28 cellular contexts compared by ENCODE assay signal in genomic region chr10:128735996-128736395, GRCh38.
"Had no signal": no experiment of that assay in that cellular context is flagged by ENCODE, and none has a peak within 500 bp of the region (broad histone marks: within the 10 kb centered on the region; RNA-seq: fewer than 3 reads in every experiment).

No MANE protein-coding gene starts in this region.

- H3K27ac ChIP-seq: adrenal gland, brain microvascular endothelial cell, coronary artery, dorsolateral prefrontal cortex had no signal

- H3K4me3 ChIP-seq: adrenal gland, coronary artery, dorsolateral prefrontal cortex had no signal

- H3K36me3 Mint-ChIP-seq: activated naive CD4-positive, alpha-beta T cell treated with anti-CD3 and anti-CD28 coated beads, Interleukin-2, amount 50 U/mL, for 24 hours; activated naive CD8-positive, alpha-beta T cell treated with anti-CD3 and anti-CD28 coated beads for 36 hours; WTC11 had no signal

- ATAC-seq: activated naive CD8-positive, alpha-beta T cell treated with anti-CD3 and anti-CD28 coated beads, Interleukin-2, amount 50 U/mL, for 24 hours; activated T-cell treated with anti-CD3 and anti-CD28 coated beads, Interleukin-2, amount 50 U/mL, for 4 hours; activated T-helper 17 cell treated with anti-CD3 and anti-CD28 coated beads, Interleukin-2, amount 50 U/mL, for 72 hours; esophagus mucosa; WTC11 had no signal

- H3K27me3 ChIP-seq: brain microvascular endothelial cell had no signal

- H3K4me3 Mint-ChIP-seq: activated CD4-positive, alpha-beta memory T cell treated with anti-CD3 and anti-CD28 coated beads, Interleukin-2, amount 10 ng/mL, durations not matched to agents 7 days and 5 days; activated CD4-positive, alpha-beta T cell treated with anti-CD3 and anti-CD28 coated beads, Interleukin-2, amount 10 ng/mL, durations not matched to agents 7 days and 5 days; activated naive CD4-positive, alpha-beta T cell treated with anti-CD3 and anti-CD28 coated beads for 36 hours; activated naive CD4-positive, alpha-beta T cell treated with anti-CD3 and anti-CD28 coated beads, Interleukin-2, amount 50 U/mL, for 24 hours; activated naive CD8-positive, alpha-beta T cell treated with anti-CD3 and anti-CD28 coated beads for 36 hours; activated naive CD8-positive, alpha-beta T cell treated with anti-CD3 and anti-CD28 coated beads, Interleukin-2, amount 50 U/mL, for 24 hours; activated T-cell treated with anti-CD3 and anti-CD28 coated beads, Interleukin-2, amount 50 U/mL, for 4 hours; activated T-helper 17 cell treated with anti-CD3 and anti-CD28 coated beads, Interleukin-2, amount 50 U/mL, for 72 hours; central memory CD8-positive, alpha-beta T cell; dendritic cell treated with granulocyte-macrophage colony-stimulating factor and Interleukin-4, amounts not matched to agents 40 ng/mL and 50 ng/mL, for 4 days; endodermal cell; WTC11 had no signal

- H3K36me3 ChIP-seq: adrenal gland, brain microvascular endothelial cell had no signal

- H3K27ac Mint-ChIP-seq: activated CD4-positive, alpha-beta memory T cell treated with anti-CD3 and anti-CD28 coated beads, Interleukin-2, amount 10 ng/mL, durations not matched to agents 7 days and 5 days; activated CD4-positive, alpha-beta T cell treated with anti-CD3 and anti-CD28 coated beads, Interleukin-2, amount 10 ng/mL, durations not matched to agents 7 days and 5 days; activated naive CD4-positive, alpha-beta T cell treated with anti-CD3 and anti-CD28 coated beads for 36 hours; activated naive CD4-positive, alpha-beta T cell treated with anti-CD3 and anti-CD28 coated beads, Interleukin-2, amount 50 U/mL, for 24 hours; activated naive CD8-positive, alpha-beta T cell treated with anti-CD3 and anti-CD28 coated beads for 36 hours; activated naive CD8-positive, alpha-beta T cell treated with anti-CD3 and anti-CD28 coated beads, Interleukin-2, amount 50 U/mL, for 24 hours; activated T-helper 17 cell treated with anti-CD3 and anti-CD28 coated beads, Interleukin-2, amount 50 U/mL, for 72 hours; dendritic cell treated with granulocyte-macrophage colony-stimulating factor and Interleukin-4, amounts not matched to agents 40 ng/mL and 50 ng/mL, for 4 days; endodermal cell; WTC11 had no signal

- H3K27me3 Mint-ChIP-seq: activated CD4-positive, alpha-beta memory T cell treated with anti-CD3 and anti-CD28 coated beads, Interleukin-2, amount 10 ng/mL, durations not matched to agents 7 days and 5 days; activated CD4-positive, alpha-beta T cell treated with anti-CD3 and anti-CD28 coated beads, Interleukin-2, amount 10 ng/mL, durations not matched to agents 7 days and 5 days; activated naive CD8-positive, alpha-beta T cell treated with anti-CD3 and anti-CD28 coated beads, Interleukin-2, amount 50 U/mL, for 24 hours; central memory CD8-positive, alpha-beta T cell had no signal

- H3K9me3 Mint-ChIP-seq: activated CD4-positive, alpha-beta memory T cell treated with anti-CD3 and anti-CD28 coated beads, Interleukin-2, amount 10 ng/mL, durations not matched to agents 7 days and 5 days; activated CD4-positive, alpha-beta T cell treated with anti-CD3 and anti-CD28 coated beads, Interleukin-2, amount 10 ng/mL, durations not matched to agents 7 days and 5 days; activated naive CD4-positive, alpha-beta T cell treated with anti-CD3 and anti-CD28 coated beads for 36 hours; activated naive CD4-positive, alpha-beta T cell treated with anti-CD3 and anti-CD28 coated beads, Interleukin-2, amount 50 U/mL, for 24 hours; activated naive CD8-positive, alpha-beta T cell treated with anti-CD3 and anti-CD28 coated beads for 36 hours; activated T-cell treated with anti-CD3 and anti-CD28 coated beads, Interleukin-2, amount 50 U/mL, for 4 hours; activated T-helper 17 cell treated with anti-CD3 and anti-CD28 coated beads, Interleukin-2, amount 50 U/mL, for 72 hours; central memory CD8-positive, alpha-beta T cell; dendritic cell treated with granulocyte-macrophage colony-stimulating factor and Interleukin-4, amounts not matched to agents 40 ng/mL and 50 ng/mL, for 4 days; endodermal cell; WTC11 had no signal

- H3K4me1 Mint-ChIP-seq: activated CD4-positive, alpha-beta memory T cell treated with anti-CD3 and anti-CD28 coated beads, Interleukin-2, amount 10 ng/mL, durations not matched to agents 7 days and 5 days; activated CD4-positive, alpha-beta T cell treated with anti-CD3 and anti-CD28 coated beads, Interleukin-2, amount 10 ng/mL, durations not matched to agents 7 days and 5 days; activated naive CD4-positive, alpha-beta T cell treated with anti-CD3 and anti-CD28 coated beads, Interleukin-2, amount 50 U/mL, for 24 hours; activated naive CD8-positive, alpha-beta T cell treated with anti-CD3 and anti-CD28 coated beads for 36 hours; activated naive CD8-positive, alpha-beta T cell treated with anti-CD3 and anti-CD28 coated beads, Interleukin-2, amount 50 U/mL, for 24 hours; activated T-helper 17 cell treated with anti-CD3 and anti-CD28 coated beads, Interleukin-2, amount 50 U/mL, for 72 hours; central memory CD8-positive, alpha-beta T cell; endodermal cell had no signal

- DNase-seq: activated CD4-positive, alpha-beta memory T cell treated with anti-CD3 and anti-CD28 coated beads, Interleukin-2, amount 10 ng/mL, durations not matched to agents 7 days and 5 days; activated CD4-positive, alpha-beta T cell treated with anti-CD3 and anti-CD28 coated beads for 1 hour; activated CD4-positive, alpha-beta T cell treated with anti-CD3 and anti-CD28 coated beads for 4 hours; activated CD4-positive, alpha-beta T cell treated with anti-CD3 and anti-CD28 coated beads, Interleukin-2, amount 10 ng/mL, durations not matched to agents 7 days and 5 days; activated CD4-positive, alpha-beta T cell treated with anti-CD3 and anti-CD28 coated beads, Interleukin-2, amount 50 U/mL, for 4 hours; activated CD8-positive, alpha-beta memory T cell treated with anti-CD3 and anti-CD28 coated beads, Interleukin-2, amount 50 U/mL, for 48 hours; activated effector memory CD4-positive, alpha-beta T cell treated with Interleukin-2 at 50 U/mL for 16 hours; activated naive CD4-positive, alpha-beta T cell treated with anti-CD3 and anti-CD28 coated beads for 36 hours; activated naive CD8-positive, alpha-beta T cell treated with anti-CD3 and anti-CD28 coated beads for 36 hours; activated naive CD8-positive, alpha-beta T cell treated with anti-CD3 and anti-CD28 coated beads, Interleukin-2, amount 50 U/mL, for 24 hours; activated T-cell treated with anti-CD3 and anti-CD28 coated beads, Interleukin-2, amount 50 U/mL, for 4 hours; adrenal gland; amygdala; aorta; brain microvascular endothelial cell; dorsolateral prefrontal cortex; effector memory CD4-positive, alpha-beta T cell; endodermal cell; foreskin fibroblast; head of caudate nucleus; T-helper 2 cell had no signal

- H3K4me1 ChIP-seq: adrenal gland had no signal
